ENCODE assay signal across 6 cellular contexts in genomic region chr2:144921131-144921530, GRCh38.
"Had no signal": no experiment of that assay in that cellular context is flagged by ENCODE, and none has a peak within 500 bp of the region (broad histone marks: within the 10 kb centered on the region; RNA-seq: fewer than 3 reads in every experiment).

No MANE protein-coding gene starts in this region.

- H3K9me3 ChIP-seq: HAP-1 had no signal

- H3K36me3 ChIP-seq: HAP-1 had no signal

- H2AFZ ChIP-seq: GM23248 had no signal

- H3K27ac ChIP-seq: GM23248 had no signal

- H3K9ac ChIP-seq: GM23248 had no signal

- H3K4me3 ChIP-seq: GM23248, HAP-1 had no signal

- DNase-seq: GM23248, GOT3, H7, HFFc6, IMR-90 had no signal
